Comparison of ENCODE assay signal across 1 cellular context in the genomic region with DNA sequence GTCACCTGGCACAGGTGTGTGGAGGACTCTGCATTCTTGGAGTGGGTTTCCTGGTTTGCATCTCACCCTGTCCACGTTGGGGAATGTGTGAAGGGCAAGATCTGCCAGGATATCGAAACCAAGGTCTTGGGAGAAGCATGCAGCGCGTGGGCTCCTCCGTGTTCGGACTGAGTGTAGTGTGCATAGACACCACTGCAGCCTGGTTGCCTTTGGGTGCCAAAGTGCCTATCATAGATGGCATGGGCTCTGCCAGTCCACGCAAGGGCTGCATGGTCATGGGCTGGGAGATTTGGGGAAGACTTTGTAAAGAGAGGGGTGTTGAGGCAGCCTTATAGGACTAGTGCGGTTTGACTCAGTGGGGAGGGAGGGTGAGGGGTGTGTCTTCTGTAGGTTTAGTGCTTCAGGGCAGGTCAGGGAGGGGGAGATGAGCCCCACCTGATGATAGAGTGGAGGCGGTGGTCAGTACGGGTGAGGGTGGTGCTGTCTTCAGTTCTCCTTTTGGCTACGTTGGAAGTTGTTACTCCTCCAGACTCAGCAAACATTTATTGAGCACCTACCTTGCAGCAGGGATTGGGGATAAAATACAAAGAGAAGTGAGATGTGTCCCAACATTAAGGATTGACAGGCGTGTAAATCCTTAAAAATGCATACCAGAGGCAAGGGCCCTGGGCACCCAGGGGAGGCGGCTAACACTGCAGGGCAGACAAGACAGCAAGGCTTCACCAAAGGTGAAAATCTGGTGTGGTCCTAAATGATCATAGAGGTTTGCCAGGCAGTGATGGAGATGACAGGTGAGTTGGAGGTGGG.
TF ChIP-seq lines count a peak whose summit lies in the region.

No MANE protein-coding gene starts in this region.

TF ChIP-seq in GM12878, 131 proteins besides CTCF, POLR2A, EP300 and RAD21 (continued from another document):
- TF ChIP-seq, protein P1, sequence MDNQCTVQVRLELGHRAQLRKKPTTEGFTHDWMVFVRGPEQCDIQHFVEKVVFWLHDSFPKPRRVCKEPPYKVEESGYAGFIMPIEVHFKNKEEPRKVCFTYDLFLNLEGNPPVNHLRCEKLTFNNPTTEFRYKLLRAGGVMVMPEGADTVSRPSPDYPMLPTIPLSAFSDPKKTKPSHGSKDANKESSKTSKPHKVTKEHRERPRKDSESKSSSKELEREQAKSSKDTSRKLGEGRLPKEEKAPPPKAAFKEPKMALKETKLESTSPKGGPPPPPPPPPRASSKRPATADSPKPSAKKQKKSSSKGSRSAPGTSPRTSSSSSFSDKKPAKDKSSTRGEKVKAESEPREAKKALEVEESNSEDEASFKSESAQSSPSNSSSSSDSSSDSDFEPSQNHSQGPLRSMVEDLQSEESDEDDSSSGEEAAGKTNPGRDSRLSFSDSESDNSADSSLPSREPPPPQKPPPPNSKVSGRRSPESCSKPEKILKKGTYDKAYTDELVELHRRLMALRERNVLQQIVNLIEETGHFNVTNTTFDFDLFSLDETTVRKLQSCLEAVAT (IDR thresholded peaks at IDR 0.05): 0 out of 2 replicates have a peak, but pooled peaks have one; percentile 20
- TF ChIP-seq GATAD2B (conservative IDR thresholded peaks at IDR 0.05; ENCODE audit: low read depth) (peak; percentile 75; the same call in 1 of the 2 replicates), MTA2 (IDR thresholded peaks at IDR 0.05; ENCODE audit: low read depth) (peak; percentile 42; the same call in 1 of the 2 replicates), IKZF2 (IDR thresholded peaks at IDR 0.05) (peak in 1 of 2 experiments; percentile 39; a peak in 2 of 4 replicates), CEBPB (IDR thresholded peaks at IDR 0.05; ENCODE audit: borderline replicate concordance in 1 of 2, low read depth in 2 of 2, low read length in 2 of 2) (no peak), ZZZ3 (IDR thresholded peaks at IDR 0.05; ENCODE audit: control insufficient read depth, insufficient read length, low read depth) (no peak), TCF3 (IDR thresholded peaks at IDR 0.05; ENCODE audit: borderline replicate concordance, insufficient read depth, low read depth, low read length) (0 out of 2 replicates have a peak, but pooled peaks have one; percentile 8), ATF7 (IDR thresholded peaks at IDR 0.05; ENCODE audit: low read depth) (no peak), BCL11A (IDR thresholded peaks at IDR 0.05; ENCODE audit: low read depth, low read length) (no peak), TAF1 (IDR thresholded peaks at IDR 0.05; ENCODE audit: borderline replicate concordance, low read depth, low read length) (peak; percentile 41; the same call in 1 of the 2 replicates), MEF2A (IDR thresholded peaks at IDR 0.05; ENCODE audit: insufficient read depth, low read depth, low read length) (no peak), ZSCAN29 (IDR thresholded peaks at IDR 0.05) (no peak), SIX5 (IDR thresholded peaks at IDR 0.05; ENCODE audit: low read depth, low read length, severe bottlenecking) (no peak), POLR2AphosphoS5 (IDR thresholded peaks at IDR 0.05; ENCODE audit: low read length) (peak; percentile 33; the same call in 1 of the 2 replicates), ETV6 (conservative IDR thresholded peaks at IDR 0.05 in 1 of 2, IDR thresholded peaks at IDR 0.05 in 1 of 2; ENCODE audit: borderline replicate concordance in 1 of 2, low read depth in 1 of 2) (no peak), HDAC2 (IDR thresholded peaks at IDR 0.05) (no peak), SPI1 (IDR thresholded peaks at IDR 0.05; ENCODE audit: borderline replicate concordance, insufficient read depth, low read depth, low read length) (peak; percentile 87), HDGF (IDR thresholded peaks at IDR 0.05) (peak; percentile 93), FOS (IDR thresholded peaks at IDR 0.05; ENCODE audit: borderline replicate concordance, extremely low read depth, insufficient read length) (no peak)
- TF ChIP-seq, protein P2, sequence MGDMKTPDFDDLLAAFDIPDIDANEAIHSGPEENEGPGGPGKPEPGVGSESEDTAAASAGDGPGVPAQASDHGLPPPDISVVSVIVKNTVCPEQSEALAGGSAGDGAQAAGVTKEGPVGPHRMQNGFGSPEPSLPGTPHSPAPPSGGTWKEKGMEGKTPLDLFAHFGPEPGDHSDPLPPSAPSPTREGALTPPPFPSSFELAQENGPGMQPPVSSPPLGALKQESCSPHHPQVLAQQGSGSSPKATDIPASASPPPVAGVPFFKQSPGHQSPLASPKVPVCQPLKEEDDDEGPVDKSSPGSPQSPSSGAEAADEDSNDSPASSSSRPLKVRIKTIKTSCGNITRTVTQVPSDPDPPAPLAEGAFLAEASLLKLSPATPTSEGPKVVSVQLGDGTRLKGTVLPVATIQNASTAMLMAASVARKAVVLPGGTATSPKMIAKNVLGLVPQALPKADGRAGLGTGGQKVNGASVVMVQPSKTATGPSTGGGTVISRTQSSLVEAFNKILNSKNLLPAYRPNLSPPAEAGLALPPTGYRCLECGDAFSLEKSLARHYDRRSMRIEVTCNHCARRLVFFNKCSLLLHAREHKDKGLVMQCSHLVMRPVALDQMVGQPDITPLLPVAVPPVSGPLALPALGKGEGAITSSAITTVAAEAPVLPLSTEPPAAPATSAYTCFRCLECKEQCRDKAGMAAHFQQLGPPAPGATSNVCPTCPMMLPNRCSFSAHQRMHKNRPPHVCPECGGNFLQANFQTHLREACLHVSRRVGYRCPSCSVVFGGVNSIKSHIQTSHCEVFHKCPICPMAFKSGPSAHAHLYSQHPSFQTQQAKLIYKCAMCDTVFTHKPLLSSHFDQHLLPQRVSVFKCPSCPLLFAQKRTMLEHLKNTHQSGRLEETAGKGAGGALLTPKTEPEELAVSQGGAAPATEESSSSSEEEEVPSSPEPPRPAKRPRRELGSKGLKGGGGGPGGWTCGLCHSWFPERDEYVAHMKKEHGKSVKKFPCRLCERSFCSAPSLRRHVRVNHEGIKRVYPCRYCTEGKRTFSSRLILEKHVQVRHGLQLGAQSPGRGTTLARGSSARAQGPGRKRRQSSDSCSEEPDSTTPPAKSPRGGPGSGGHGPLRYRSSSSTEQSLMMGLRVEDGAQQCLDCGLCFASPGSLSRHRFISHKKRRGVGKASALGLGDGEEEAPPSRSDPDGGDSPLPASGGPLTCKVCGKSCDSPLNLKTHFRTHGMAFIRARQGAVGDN (IDR thresholded peaks at IDR 0.05): peak; percentile 57; the same call in 1 of the 2 replicates
- TF ChIP-seq, protein P3, sequence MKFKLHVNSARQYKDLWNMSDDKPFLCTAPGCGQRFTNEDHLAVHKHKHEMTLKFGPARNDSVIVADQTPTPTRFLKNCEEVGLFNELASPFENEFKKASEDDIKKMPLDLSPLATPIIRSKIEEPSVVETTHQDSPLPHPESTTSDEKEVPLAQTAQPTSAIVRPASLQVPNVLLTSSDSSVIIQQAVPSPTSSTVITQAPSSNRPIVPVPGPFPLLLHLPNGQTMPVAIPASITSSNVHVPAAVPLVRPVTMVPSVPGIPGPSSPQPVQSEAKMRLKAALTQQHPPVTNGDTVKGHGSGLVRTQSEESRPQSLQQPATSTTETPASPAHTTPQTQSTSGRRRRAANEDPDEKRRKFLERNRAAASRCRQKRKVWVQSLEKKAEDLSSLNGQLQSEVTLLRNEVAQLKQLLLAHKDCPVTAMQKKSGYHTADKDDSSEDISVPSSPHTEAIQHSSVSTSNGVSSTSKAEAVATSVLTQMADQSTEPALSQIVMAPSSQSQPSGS (IDR thresholded peaks at IDR 0.05; ENCODE audit: low read length): no peak
